10 cellular contexts compared by ENCODE assay signal in genomic region chr2:64857581-64858471, GRCh38.
DNase-seq lines count a peak whose midpoint lies in the region; ATAC-seq and TF ChIP-seq lines count a peak whose summit lies in the region.
"Had no signal": no experiment of that assay in that cellular context is flagged by ENCODE, and none has a peak within 500 bp of the region (broad histone marks: within the 10 kb centered on the region; RNA-seq: fewer than 3 reads in every experiment).

No MANE protein-coding gene starts in this region.

- no peak for TF ChIP-seq EP300 in sigmoid colon (IDR thresholded peaks at IDR 0.05)

- H3K4me3 ChIP-seq in GM23248 (no peak overlapping the region), sigmoid colon (no peak overlapping the region)

- H2AFZ ChIP-seq in GM23248, result peak overlapping the region; percentile 79

- peaks cover 29% of the 10 kb centered on the region for H3F3A ChIP-seq in GM23248 (ENCODE audit: insufficient read depth)

- H3K79me2 ChIP-seq in GM23248 (ENCODE audit: insufficient read depth), result no peaks in the 10 kb centered on the region

- 6 to 11% methylated on average over 18 of the region's 18 CpGs for WGBS in GM23248 (ENCODE audit: low coverage in 1 of 2, low lambda C conversion rate in 2 of 2, missing lambda C conversion rate in 2 of 2), 2 experiments
- WGBS in sigmoid colon, 2 donors, result 74 to 89% methylated on average over 18 of the region's 18 CpGs

- H3K27ac ChIP-seq in GM23248 (peak overlapping the region; percentile 97), sigmoid colon (peak overlapping the region; percentile 91 to 97 (median 96))

- H3K36me3 ChIP-seq in GM23248 (ENCODE audit: low read depth) (no peaks in the 10 kb centered on the region), sigmoid colon (no peaks in the 10 kb centered on the region)

- H3K9me2 ChIP-seq in GM23248 (ENCODE audit: insufficient read depth), result no peaks in the 10 kb centered on the region

- H3K9me3 ChIP-seq in GM23248 (ENCODE audit: low read depth) (no peaks in the 10 kb centered on the region), sigmoid colon (no peaks in the 10 kb centered on the region)

- in situ Hi-C loops in GM23248 (cut with MboI), result no loop called here

- TF ChIP-seq POLR2A in sigmoid colon (IDR thresholded peaks at IDR 0.05), result no peak

- H3K9ac ChIP-seq in GM23248, result peak overlapping the region; percentile 86

- H3K4me1 ChIP-seq in GM23248 (ENCODE audit: insufficient read depth) (peaks cover 41% of the 10 kb centered on the region), sigmoid colon (peaks cover 0 to 43% (median 37%) of the 10 kb centered on the region in 4 donors)

- no peak for TF ChIP-seq CTCF in sigmoid colon (IDR thresholded peaks at IDR 0.05)

- intact Hi-C loops in sigmoid colon (cut with DNase I), result loop anchor here (2.0 kb wide), 1 partner anchor 205 kb away; the partner anchor contains the start of gene SERTAD2

- DNase-seq in GM23248 (peak; percentile 92), amygdala (lab: John Stamatoyannopoulos, UW) (peak in 52 of 56 donors; percentile 16 to 80 (median 60)), hepatic stellate cell (ENCODE audit: low spot score) (peak; percentile 65), sigmoid colon (peak; percentile 80)
- DNase-seq in activated T-cell treated with anti-CD3 and anti-CD28 coated beads, Interleukin-2, amount 50 U/mL, for 48 hours, result no peak
- DNase-seq in activated CD4-positive, alpha-beta T cell treated with anti-CD3 and anti-CD28 coated beads, Interleukin-2, amount 50 U/mL, for 1 hour, result no peak
- DNase-seq: activated CD4-positive, alpha-beta T cell treated with anti-CD3 and anti-CD28 coated beads, Interleukin-2, amount 50 U/mL, for 4 hours; immature natural killer cell had no signal

- peak overlapping the region; percentile 63 for H3K4me2 ChIP-seq in GM23248 (ENCODE audit: unreplicated experiment)

- no peak for ATAC-seq in HG02623 (IDR thresholded peaks at IDR 0.05; ENCODE audit: unreplicated experiment)
- ATAC-seq in HG03571 (IDR thresholded peaks at IDR 0.05; ENCODE audit: unreplicated experiment), result no peak

- H3K27me3 ChIP-seq in GM23248 (replicated peaks; ENCODE audit: insufficient read depth) (no peaks in the 10 kb centered on the region), sigmoid colon (no peaks in the 10 kb centered on the region)

- H4K20me1 ChIP-seq in GM23248 (ENCODE audit: insufficient read depth), result no peaks in the 10 kb centered on the region

Comparison
In these comparisons a context has a peak if more than half of its experiments do, and no peak if none do; other contexts are left out.
1. DNase-seq: peak in GM23248 (single experiment), amygdala (52 of 56), hepatic stellate cell (single experiment) and sigmoid colon (single experiment); none in activated T-cell treated with anti-CD3 and anti-CD28 coated beads, Interleukin-2, amount 50 U/mL, for 48 hours (0 of 2) and activated CD4-positive, alpha-beta T cell treated with anti-CD3 and anti-CD28 coated beads, Interleukin-2, amount 50 U/mL, for 1 hour (single experiment).